In genomic region chr1:117479086-117479485, GRCh38 we compare ENCODE assay signal across 29 cellular contexts.
"Had no signal": no experiment of that assay in that cellular context is flagged by ENCODE, and none has a peak within 500 bp of the region (broad histone marks: within the 10 kb centered on the region; RNA-seq: fewer than 3 reads in every experiment).

No MANE protein-coding gene starts in this region.

- H3K4me1 ChIP-seq: colonic mucosa, esophagus muscularis mucosa, esophagus squamous epithelium, foreskin keratinocyte, gastrocnemius medialis, gastroesophageal sphincter, heart left ventricle, heart right ventricle had no signal

- H3K79me2 ChIP-seq: hepatocyte had no signal

- H3K27ac ChIP-seq: colonic mucosa, coronary artery, dorsolateral prefrontal cortex, epithelial cell of prostate, esophagus muscularis mucosa, esophagus squamous epithelium, foreskin keratinocyte, gastrocnemius medialis, gastroesophageal sphincter, heart left ventricle, heart right ventricle, hepatocyte had no signal

- ATAC-seq: effector memory CD8-positive, alpha-beta T cell; esophagus mucosa; foreskin keratinocyte; gastrocnemius medialis; gastroesophageal sphincter; heart left ventricle; heart right ventricle had no signal

- H3K9me3 ChIP-seq: colonic mucosa, esophagus muscularis mucosa, gastrocnemius medialis, gastroesophageal sphincter had no signal

- FAIRE-seq: colon, endometrium, endothelial cell of umbilical vein, frontal cortex had no signal

- H3K4me2 ChIP-seq: hepatocyte had no signal

- H3K36me3 ChIP-seq: colonic mucosa had no signal

- H3K27me3 ChIP-seq: colonic mucosa, dorsolateral prefrontal cortex, esophagus muscularis mucosa, esophagus squamous epithelium, foreskin keratinocyte, gastrocnemius medialis, gastroesophageal sphincter, heart left ventricle, heart right ventricle, hepatocyte had no signal

- DNase-seq: colonic mucosa; cortex of kidney; dermis blood vessel endothelial cell; dorsolateral prefrontal cortex; effector CD4-positive, alpha-beta T cell; effector CD8-positive, alpha-beta T cell; effector memory CD4-positive, alpha-beta T cell; effector memory CD8-positive, alpha-beta T cell; endodermal cell; erythroblast; esophagus squamous epithelium; foreskin fibroblast; foreskin keratinocyte; foreskin melanocyte; gastrocnemius medialis; glutamatergic neuron; head of caudate nucleus; heart left ventricle; heart right ventricle had no signal

- H2AFZ ChIP-seq: hepatocyte had no signal

- H3K4me3 ChIP-seq: colonic mucosa, coronary artery, dorsolateral prefrontal cortex, esophagus muscularis mucosa, esophagus squamous epithelium, gastrocnemius medialis, gastroesophageal sphincter, heart left ventricle, heart right ventricle, hepatocyte had no signal
